In genomic region chr1:40691538-40692428, GRCh38 we compare ENCODE assay signal across 8 cellular contexts. TPM values are rescaled to one million over a fixed set of nuclear protein-coding genes. Genes with fewer than 3 reads are reported as not detected.
A peak's percentile ranks its signal among the peaks of the same experiment; 100 is the strongest.
DNase-seq lines count a peak whose midpoint lies in the region; ATAC-seq and TF ChIP-seq lines count a peak whose summit lies in the region.

TSS of gene NFYC (plus strand) at chr1:40691704. CDS start at chr1:40738844, 47,140 bp downstream.

- intact Hi-C loops in Right ventricle myocardium superior (cut with DNase I): no loop called here

- peak within 1 kb of the TSS; percentile 99 for H3K27ac Mint-ChIP-seq in activated naive CD8-positive, alpha-beta T cell treated with anti-CD3 and anti-CD28 coated beads, Interleukin-2, amount 50 U/mL, for 24 hours

- WGBS in tibial nerve, 2 donors: 0 to 1% methylated on average over 48 to 75 of the region's 84 CpGs

- H3K4me1 ChIP-seq in parathyroid adenoma (peaks cover 14% of the 10 kb centered on the region), tibial nerve (peaks cover 0 to 48% (median 9%) of the 10 kb centered on the region in 4 donors)

- H3K9ac ChIP-seq in parathyroid adenoma: peak within 1 kb of the TSS; percentile 96

- peak within 1 kb of the TSS; percentile 86 for H2AFZ ChIP-seq in parathyroid adenoma

- TF ChIP-seq POLR2A in tibial nerve (IDR thresholded peaks at IDR 0.05): peak; percentile 72 to 96

- DNase-seq in GM12864 (ENCODE audit: low read depth): peak; percentile 95
- peak; percentile 90 for DNase-seq in NCI-H1417 treated with DMSO at 0.1 percent for 48 hours (lab: John Stamatoyannopoulos, UW)
- DNase-seq in SW480 (ENCODE audit: low spot score): peak; percentile 97
- peak; percentile 96 for DNase-seq in activated naive CD8-positive, alpha-beta T cell treated with anti-CD3 and anti-CD28 coated beads, Interleukin-2, amount 50 U/mL, for 24 hours
- DNase-seq in Right ventricle myocardium superior: peak; percentile 97
- DNase-seq in tibial nerve (ENCODE audit: low spot score in 2 of 2): peak; percentile 93 to 97

- H3K36me3 ChIP-seq in parathyroid adenoma (ENCODE audit: control insufficient read depth, insufficient read depth, low read length) (no peaks in the 10 kb centered on the region), tibial nerve (peaks cover 0 to 28% (median 0%) of the 10 kb centered on the region in 3 donors)

- peaks cover 27% of the 10 kb centered on the region for H3K36me3 Mint-ChIP-seq in activated naive CD8-positive, alpha-beta T cell treated with anti-CD3 and anti-CD28 coated beads, Interleukin-2, amount 50 U/mL, for 24 hours (ENCODE audit: low read depth)

- H3K27ac ChIP-seq in parathyroid adenoma (peak within 1 kb of the TSS; percentile 99), tibial nerve (peak within 1 kb of the TSS; percentile 98 to 100 (median 99))

- no peaks in the 10 kb centered on the region for H3K9me3 Mint-ChIP-seq in activated naive CD8-positive, alpha-beta T cell treated with anti-CD3 and anti-CD28 coated beads, Interleukin-2, amount 50 U/mL, for 24 hours

- H3K27me3 ChIP-seq in parathyroid adenoma (ENCODE audit: control insufficient read depth, insufficient read depth, low read length): no peaks in the 10 kb centered on the region
- H3K27me3 ChIP-seq in tibial nerve: no peaks in the 10 kb centered on the region

- ATAC-seq in HG02759 (IDR thresholded peaks at IDR 0.05; ENCODE audit: unreplicated experiment) (peak; percentile 82), Right ventricle myocardium superior (ENCODE audit: poor library complexity) (peak; percentile 96)
- peak; percentile 91 for ATAC-seq in activated naive CD8-positive, alpha-beta T cell treated with anti-CD3 and anti-CD28 coated beads, Interleukin-2, amount 50 U/mL, for 24 hours

- peak; percentile 69 to 97 for TF ChIP-seq EP300 in tibial nerve (IDR thresholded peaks at IDR 0.05)

- H3K4me3 Mint-ChIP-seq in activated naive CD8-positive, alpha-beta T cell treated with anti-CD3 and anti-CD28 coated beads, Interleukin-2, amount 50 U/mL, for 24 hours: peak within 1 kb of the TSS; percentile 100

- H3K4me3 ChIP-seq in GM12864 (ENCODE audit: low read depth, low read length) (peak within 1 kb of the TSS; percentile 99), parathyroid adenoma (ENCODE audit: low read depth, low read length) (peak within 1 kb of the TSS; percentile 95), tibial nerve (peak within 1 kb of the TSS; percentile 64 to 96 (median 79))

- peak within 1 kb of the TSS; percentile 85 for H3K4me2 ChIP-seq in parathyroid adenoma (ENCODE audit: low read length)

- H3K9me3 ChIP-seq in parathyroid adenoma (ENCODE audit: control insufficient read depth, low read length) (no peaks in the 10 kb centered on the region), tibial nerve (no peaks in the 10 kb centered on the region)

- peaks cover 25% of the 10 kb centered on the region for H3K79me2 ChIP-seq in parathyroid adenoma

- H3K4me1 Mint-ChIP-seq in activated naive CD8-positive, alpha-beta T cell treated with anti-CD3 and anti-CD28 coated beads, Interleukin-2, amount 50 U/mL, for 24 hours: peaks cover 61% of the 10 kb centered on the region

- no peak for TF ChIP-seq CTCF in GM12864 (IDR thresholded peaks at IDR 0.05; ENCODE audit: low read depth, low read length, missing control alignments)
- no peak for TF ChIP-seq CTCF in parathyroid adenoma (IDR thresholded peaks at IDR 0.05)
- peak in 1 of 5 experiments; percentile 54 for TF ChIP-seq CTCF in tibial nerve (IDR thresholded peaks at IDR 0.05)

- no peaks in the 10 kb centered on the region for H3K27me3 Mint-ChIP-seq in activated naive CD8-positive, alpha-beta T cell treated with anti-CD3 and anti-CD28 coated beads, Interleukin-2, amount 50 U/mL, for 24 hours

RNA-seq across cellular contexts. Expression of gene NFYC, which starts in this region (rescaled TPM):
- total RNA-seq in Right ventricle myocardium superior (65.9 TPM), tibial nerve (10 to 100 TPM; 30.3 to 36.3 (median 33.3) TPM)

Comparison
In these comparisons a context has a peak if more than half of its experiments do, and no peak if none do; other contexts are left out.
1. Peak in every context shown above with its lines: DNase-seq, ATAC-seq, H3K4me3 ChIP-seq and H3K27ac ChIP-seq.